In genomic region chr6:105453968-105454367, GRCh38 we compare ENCODE assay signal across 15 cellular contexts. TPM values are rescaled to one million over a fixed set of nuclear protein-coding genes. Genes with fewer than 3 reads are reported as not detected.
A peak's percentile ranks its signal among the peaks of the same experiment; 100 is the strongest.
DNase-seq lines count a peak whose midpoint lies in the region; ATAC-seq and TF ChIP-seq lines count a peak whose summit lies in the region.
"Had no signal": no experiment of that assay in that cellular context is flagged by ENCODE, and none has a peak within 500 bp of the region (broad histone marks: within the 10 kb centered on the region; RNA-seq: fewer than 3 reads in every experiment).

No MANE protein-coding gene starts in this region.

- H3K9me3 Mint-ChIP-seq in activated T-cell treated with anti-CD3 and anti-CD28 coated beads, Interleukin-2, amount 50 U/mL, for 4 hours, result no peaks in the 10 kb centered on the region
- peaks cover 4% of the 10 kb centered on the region for H3K9me3 Mint-ChIP-seq in activated CD8-positive, alpha-beta T cell treated with anti-CD3 and anti-CD28 coated beads, Interleukin-2, amount 10 ng/mL, durations not matched to agents 7 days and 5 days (ENCODE audit: insufficient read depth)

- H3K27me3 ChIP-seq in iPS-20b (ENCODE audit: insufficient read depth, low read length) (no peaks in the 10 kb centered on the region), spleen (replicated peaks in 1 of 7) (no peaks in the 10 kb centered on the region), mesenchymal stem cell (ENCODE audit: control insufficient read depth in 1 of 2, insufficient read depth in 1 of 2, low read length in 2 of 2) (peaks cover 0 to 5% of the 10 kb centered on the region in 2 experiments)
- H3K27me3 ChIP-seq: breast epithelium, neutrophil had no signal

- H3K4me1 ChIP-seq in iPS-20b (ENCODE audit: insufficient read depth, low read length) (peaks cover 15% of the 10 kb centered on the region; the same call in 1 of the 2 replicates), spleen (peaks cover 0 to 18% (median 7%) of the 10 kb centered on the region in 6 donors), mesenchymal stem cell (ENCODE audit: control insufficient read depth, insufficient read depth, low read depth, low read length) (peaks cover 1% of the 10 kb centered on the region)
- H3K4me1 ChIP-seq: breast epithelium had no signal

- H3K36me3 Mint-ChIP-seq in activated T-cell treated with anti-CD3 and anti-CD28 coated beads, Interleukin-2, amount 50 U/mL, for 4 hours (ENCODE audit: insufficient read depth), result no peaks in the 10 kb centered on the region
- peaks cover 9% of the 10 kb centered on the region for H3K36me3 Mint-ChIP-seq in activated CD8-positive, alpha-beta T cell treated with anti-CD3 and anti-CD28 coated beads, Interleukin-2, amount 10 ng/mL, durations not matched to agents 7 days and 5 days (ENCODE audit: low read depth)

- no peak overlapping the region for H3K23ac ChIP-seq in mesenchymal stem cell (ENCODE audit: low read length in 2 of 2)

- no peak overlapping the region for H2BK5ac ChIP-seq in mesenchymal stem cell (ENCODE audit: low read depth, low read length, poor library complexity, severe bottlenecking)

- no peak overlapping the region for H2BK12ac ChIP-seq in mesenchymal stem cell (ENCODE audit: low read length in 2 of 2)

- H3K79me1 ChIP-seq in mesenchymal stem cell (replicated peaks; ENCODE audit: low read length, poor library complexity, severe bottlenecking), result no peaks in the 10 kb centered on the region

- no peak overlapping the region for H3K4ac ChIP-seq in mesenchymal stem cell (ENCODE audit: low read depth in 1 of 2, low read length in 2 of 2)

- WGBS in spleen, 5 donors, result 56 to 68% (median 61%) methylated on average over 1 of the region's 1 CpG
- WGBS in mesenchymal stem cell, result 61% methylated on average over 1 of the region's 1 CpG

- no peak overlapping the region for H2BK120ac ChIP-seq in mesenchymal stem cell (ENCODE audit: low read depth, low read length)

- H3K18ac ChIP-seq in mesenchymal stem cell (ENCODE audit: low read depth in 1 of 2, low read length in 2 of 2), result no peak overlapping the region

- no peak for DNase-seq in activated T-cell treated with anti-CD3 and anti-CD28 coated beads, Interleukin-2, amount 50 U/mL, for 4 hours
- DNase-seq in activated T-cell treated with anti-CD3 and anti-CD28 coated beads for 4 hours, result no peak
- no peak for DNase-seq in activated CD8-positive, alpha-beta T cell treated with anti-CD3 and anti-CD28 coated beads, Interleukin-2, amount 10 ng/mL, durations not matched to agents 7 days and 5 days
- DNase-seq in spleen, result no peak
- DNase-seq in NCI-H2081 (lab: John Stamatoyannopoulos, UW), result no peak
- DNase-seq in mesenchymal stem cell, result no peak
- DNase-seq in middle frontal gyrus (ENCODE audit: extremely low spot score, low spot score), result no peak
- DNase-seq: H7, islet precursor cell, NCI-H1436, NCI-H446 treated with DMSO at 0.1 percent for 48 hours had no signal

- no peak for ATAC-seq in activated T-cell treated with anti-CD3 and anti-CD28 coated beads, Interleukin-2, amount 50 U/mL, for 4 hours
- ATAC-seq in activated CD8-positive, alpha-beta T cell treated with anti-CD3 and anti-CD28 coated beads, Interleukin-2, amount 10 ng/mL, durations not matched to agents 7 days and 5 days, result no peak

- H3K9ac ChIP-seq in iPS-20b (ENCODE audit: low read depth, low read length) (no peak overlapping the region), mesenchymal stem cell (ENCODE audit: low read length) (no peak overlapping the region)

- H2AFZ ChIP-seq in mesenchymal stem cell (ENCODE audit: low read depth, low read length), result no peak overlapping the region

- H3K27ac Mint-ChIP-seq in activated CD8-positive, alpha-beta T cell treated with anti-CD3 and anti-CD28 coated beads, Interleukin-2, amount 10 ng/mL, durations not matched to agents 7 days and 5 days, result peak overlapping the region; percentile 72
- H3K27ac Mint-ChIP-seq: activated T-helper 2 cell treated with anti-CD3 and anti-CD28 coated beads, Interferon-gamma antibody, Interleukin-2, Interleukin-4, amounts not matched to agents 10 μg/mL and 5 μg/mL and 100 μg/mL, durations not matched to agents 14 hours and 24 hours and 36 hours had no signal

- H3K9me3 ChIP-seq in iPS-20b (ENCODE audit: insufficient read depth, low read depth, low read length) (no peaks in the 10 kb centered on the region; the same call in 1 of the 2 replicates), spleen (no peaks in the 10 kb centered on the region), mesenchymal stem cell (ENCODE audit: control insufficient read depth, low read length) (no peaks in the 10 kb centered on the region)
- H3K9me3 ChIP-seq: breast epithelium, neutrophil had no signal

- POLR2A ChIA-PET in activated CD8-positive, alpha-beta T cell treated with anti-CD3 and anti-CD28 coated beads, Interleukin-2, amount 10 ng/mL, durations not matched to agents 7 days and 5 days (lab: Charles Lee), result no interaction called here

- peaks cover 2% of the 10 kb centered on the region for H3K27me3 Mint-ChIP-seq in activated T-cell treated with anti-CD3 and anti-CD28 coated beads, Interleukin-2, amount 50 U/mL, for 4 hours (ENCODE audit: low read depth)
- H3K27me3 Mint-ChIP-seq in activated CD8-positive, alpha-beta T cell treated with anti-CD3 and anti-CD28 coated beads, Interleukin-2, amount 10 ng/mL, durations not matched to agents 7 days and 5 days (ENCODE audit: low read depth), result peaks cover 6% of the 10 kb centered on the region

- H4K91ac ChIP-seq in mesenchymal stem cell (ENCODE audit: low read length), result no peak overlapping the region

- H3K36me3 ChIP-seq in iPS-20b (ENCODE audit: insufficient read depth, low read depth, low read length) (no peaks in the 10 kb centered on the region), spleen (no peaks in the 10 kb centered on the region), mesenchymal stem cell (ENCODE audit: control insufficient read depth in 1 of 2, insufficient read depth in 2 of 2, low read depth in 1 of 2, low read length in 2 of 2) (no peaks in the 10 kb centered on the region)
- H3K36me3 ChIP-seq: breast epithelium, neutrophil had no signal

- CTCF ChIA-PET in activated CD8-positive, alpha-beta T cell treated with anti-CD3 and anti-CD28 coated beads, Interleukin-2, amount 10 ng/mL, durations not matched to agents 7 days and 5 days (lab: Charles Lee), result interaction anchor here (0.7 to 4.7 kb wide), 9 partner anchors 9 to 847 kb away, joined by 3 to 26 read pairs (median 4); partner anchors contain the start of gene PRDM1

- no peak for TF ChIP-seq CTCF in spleen (IDR thresholded peaks at IDR 0.05 in 8 of 11, conservative IDR thresholded peaks at IDR 0.05 in 3 of 11)

- no peak overlapping the region for H3K27ac ChIP-seq in iPS-20b (ENCODE audit: low read length)
- H3K27ac ChIP-seq in spleen, result peak overlapping the region in 7 of 8 donors; percentile 16 to 76 (median 65)
- H3K27ac ChIP-seq in mesenchymal stem cell (ENCODE audit: low read length, poor library complexity, severe bottlenecking), result no peak overlapping the region
- H3K27ac ChIP-seq: breast epithelium, neutrophil had no signal

- no peak overlapping the region for H2BK15ac ChIP-seq in mesenchymal stem cell (ENCODE audit: low read depth, poor library complexity, severe bottlenecking)

- H3K4me1 Mint-ChIP-seq in activated T-cell treated with anti-CD3 and anti-CD28 coated beads, Interleukin-2, amount 50 U/mL, for 4 hours (ENCODE audit: low read depth), result peaks cover 32% of the 10 kb centered on the region
- peaks cover 17% of the 10 kb centered on the region for H3K4me1 Mint-ChIP-seq in activated CD8-positive, alpha-beta T cell treated with anti-CD3 and anti-CD28 coated beads, Interleukin-2, amount 10 ng/mL, durations not matched to agents 7 days and 5 days (ENCODE audit: low read depth)

- H2AK5ac ChIP-seq in mesenchymal stem cell (ENCODE audit: low read length, severe bottlenecking), result no peak overlapping the region

- 0 out of 2 replicates have a peak overlapping the region, but pooled peaks have one; percentile 15 for H3K4me3 ChIP-seq in iPS-20b (ENCODE audit: low read length)
- H3K4me3 ChIP-seq in spleen, result peak overlapping the region in 2 of 8 donors; percentile 17 to 47
- H3K4me3 ChIP-seq in mesenchymal stem cell (ENCODE audit: insufficient read depth in 1 of 2, low read depth in 1 of 2, low read length in 2 of 2), result no peak overlapping the region
- H3K4me3 ChIP-seq: breast epithelium had no signal

- TF ChIP-seq POLR2A in spleen (IDR thresholded peaks at IDR 0.05), result no peak

- no peak overlapping the region for H3K14ac ChIP-seq in mesenchymal stem cell (ENCODE audit: low read length in 2 of 2)

- H4K8ac ChIP-seq in mesenchymal stem cell (ENCODE audit: low read length), result no peak overlapping the region

- no peak overlapping the region for H3K4me2 ChIP-seq in mesenchymal stem cell (ENCODE audit: low read length, poor library complexity, severe bottlenecking)

- intact Hi-C loops in spleen (cut with DNase I; ENCODE audit: low total_unique reads), result no loop called here

- peak overlapping the region; percentile 62 for H3K4me3 Mint-ChIP-seq in activated T-cell treated with anti-CD3 and anti-CD28 coated beads, Interleukin-2, amount 50 U/mL, for 4 hours
- H3K4me3 Mint-ChIP-seq in activated CD8-positive, alpha-beta T cell treated with anti-CD3 and anti-CD28 coated beads, Interleukin-2, amount 10 ng/mL, durations not matched to agents 7 days and 5 days, result peak overlapping the region; percentile 45

RNA-seq across cellular contexts. Expression of gene PREP, which starts 51.1 kb away (rescaled TPM):
- total RNA-seq in activated T-cell treated with anti-CD3 and anti-CD28 coated beads, Interleukin-2, amount 50 U/mL, for 4 hours, result 10 to 100 TPM; 46.7 to 48.9 (median 47.5) TPM
- 10 to 100 TPM; 42.8 to 44.1 TPM for total RNA-seq in activated CD8-positive, alpha-beta T cell treated with anti-CD3 and anti-CD28 coated beads, Interleukin-2, amount 10 ng/mL, durations not matched to agents 7 days and 5 days
- total RNA-seq in spleen, result 10 to 100 TPM; 17.4 to 22.9 (median 20.3) TPM
- 10 to 100 TPM in 2 of 3 donors, 1 to 10 TPM in 1; 9.8 to 13.2 (median 13.1) TPM for polyA plus RNA-seq in spleen
- 26.7 TPM for polyA plus RNA-seq in mesenchymal stem cell (2013, experiment 1 of 2)
- polyA plus RNA-seq in mesenchymal stem cell (2013, experiment 2 of 2), result 27.1 TPM

Comparison
In these comparisons a context has a peak if more than half of its experiments do, and no peak if none do; other contexts are left out.
1. H3K27ac ChIP-seq: peak in spleen (7 of 8); none in iPS-20b (single experiment) and mesenchymal stem cell (single experiment).